In the genomic region with DNA sequence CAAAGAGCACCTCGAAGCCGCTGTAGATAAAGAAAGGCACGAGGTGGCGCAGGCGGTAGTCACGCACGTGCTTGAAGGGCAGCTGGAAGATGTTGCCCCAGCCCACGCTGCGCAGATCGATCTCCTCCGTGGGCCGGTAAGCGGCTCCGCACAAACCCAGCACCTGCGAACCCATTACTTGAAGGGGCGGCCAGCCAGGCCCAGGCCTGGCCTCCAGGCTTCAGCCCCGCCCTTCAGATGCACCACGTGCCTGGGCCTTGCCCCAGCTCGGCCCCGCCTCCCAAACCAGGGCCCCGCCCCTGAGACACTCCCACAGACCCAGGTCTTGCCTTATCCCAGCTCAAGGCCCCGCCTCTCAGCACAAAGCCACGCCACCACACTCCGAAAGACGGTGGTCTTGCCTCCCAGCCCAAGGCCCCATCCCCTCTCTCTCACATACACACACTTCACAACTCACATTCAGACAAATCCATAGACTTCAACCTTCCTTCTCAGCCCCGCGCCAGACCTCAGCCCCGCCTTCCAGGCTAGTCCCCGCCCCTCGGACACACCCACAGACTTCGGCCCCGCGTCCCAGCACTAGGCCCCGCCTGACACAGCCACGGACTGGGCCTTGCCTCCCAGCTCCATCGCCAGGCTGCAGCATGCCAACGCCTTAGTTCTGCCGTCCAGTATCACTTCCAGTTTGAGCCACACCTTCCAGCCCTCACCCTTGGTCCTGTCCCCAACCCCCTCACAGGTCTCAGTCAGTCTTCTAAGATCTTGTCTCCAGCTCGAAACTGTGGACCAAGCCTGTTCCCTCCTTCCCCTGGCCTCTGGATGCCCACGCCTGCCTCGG, we compare ENCODE assay signal across 1 cellular context.
TF ChIP-seq lines count a peak whose summit lies in the region.

No MANE protein-coding gene starts in this region.

TF ChIP-seq in HepG2, 621 proteins besides CTCF, POLR2A, EP300 and RAD21:
- TF ChIP-seq, protein P1, sequence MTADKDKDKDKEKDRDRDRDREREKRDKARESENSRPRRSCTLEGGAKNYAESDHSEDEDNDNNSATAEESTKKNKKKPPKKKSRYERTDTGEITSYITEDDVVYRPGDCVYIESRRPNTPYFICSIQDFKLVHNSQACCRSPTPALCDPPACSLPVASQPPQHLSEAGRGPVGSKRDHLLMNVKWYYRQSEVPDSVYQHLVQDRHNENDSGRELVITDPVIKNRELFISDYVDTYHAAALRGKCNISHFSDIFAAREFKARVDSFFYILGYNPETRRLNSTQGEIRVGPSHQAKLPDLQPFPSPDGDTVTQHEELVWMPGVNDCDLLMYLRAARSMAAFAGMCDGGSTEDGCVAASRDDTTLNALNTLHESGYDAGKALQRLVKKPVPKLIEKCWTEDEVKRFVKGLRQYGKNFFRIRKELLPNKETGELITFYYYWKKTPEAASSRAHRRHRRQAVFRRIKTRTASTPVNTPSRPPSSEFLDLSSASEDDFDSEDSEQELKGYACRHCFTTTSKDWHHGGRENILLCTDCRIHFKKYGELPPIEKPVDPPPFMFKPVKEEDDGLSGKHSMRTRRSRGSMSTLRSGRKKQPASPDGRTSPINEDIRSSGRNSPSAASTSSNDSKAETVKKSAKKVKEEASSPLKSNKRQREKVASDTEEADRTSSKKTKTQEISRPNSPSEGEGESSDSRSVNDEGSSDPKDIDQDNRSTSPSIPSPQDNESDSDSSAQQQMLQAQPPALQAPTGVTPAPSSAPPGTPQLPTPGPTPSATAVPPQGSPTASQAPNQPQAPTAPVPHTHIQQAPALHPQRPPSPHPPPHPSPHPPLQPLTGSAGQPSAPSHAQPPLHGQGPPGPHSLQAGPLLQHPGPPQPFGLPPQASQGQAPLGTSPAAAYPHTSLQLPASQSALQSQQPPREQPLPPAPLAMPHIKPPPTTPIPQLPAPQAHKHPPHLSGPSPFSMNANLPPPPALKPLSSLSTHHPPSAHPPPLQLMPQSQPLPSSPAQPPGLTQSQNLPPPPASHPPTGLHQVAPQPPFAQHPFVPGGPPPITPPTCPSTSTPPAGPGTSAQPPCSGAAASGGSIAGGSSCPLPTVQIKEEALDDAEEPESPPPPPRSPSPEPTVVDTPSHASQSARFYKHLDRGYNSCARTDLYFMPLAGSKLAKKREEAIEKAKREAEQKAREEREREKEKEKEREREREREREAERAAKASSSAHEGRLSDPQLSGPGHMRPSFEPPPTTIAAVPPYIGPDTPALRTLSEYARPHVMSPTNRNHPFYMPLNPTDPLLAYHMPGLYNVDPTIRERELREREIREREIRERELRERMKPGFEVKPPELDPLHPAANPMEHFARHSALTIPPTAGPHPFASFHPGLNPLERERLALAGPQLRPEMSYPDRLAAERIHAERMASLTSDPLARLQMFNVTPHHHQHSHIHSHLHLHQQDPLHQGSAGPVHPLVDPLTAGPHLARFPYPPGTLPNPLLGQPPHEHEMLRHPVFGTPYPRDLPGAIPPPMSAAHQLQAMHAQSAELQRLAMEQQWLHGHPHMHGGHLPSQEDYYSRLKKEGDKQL (CRISPR knock-in tag; IDR thresholded peaks at IDR 0.05; ENCODE audit: low read depth): no peak
- TF ChIP-seq ZNF747 (CRISPR knock-in tag; IDR thresholded peaks at IDR 0.05; ENCODE audit: borderline replicate concordance) (no peak), AGO2 (optimal IDR thresholded peaks at IDR 0.05; ENCODE audit: low read depth, low read length) (peak; percentile 23), HIVEP1 (CRISPR knock-in tag; IDR thresholded peaks at IDR 0.05) (no peak), FOXC1 (CRISPR knock-in tag; IDR thresholded peaks at IDR 0.05; ENCODE audit: borderline replicate concordance) (no peak), RBFOX2 (IDR thresholded peaks at IDR 0.05; ENCODE audit: low read depth, low read length) (0 out of 2 replicates have a peak, but pooled peaks have one; percentile 11), SALL2 (CRISPR knock-in tag; IDR thresholded peaks at IDR 0.05) (no peak), DPF2 (CRISPR knock-in tag; IDR thresholded peaks at IDR 0.05; ENCODE audit: borderline replicate concordance, low read depth) (no peak), NR2F2 (IDR thresholded peaks at IDR 0.05; ENCODE audit: borderline replicate concordance, low read depth) (no peak), TARDBP (CRISPR knock-in tag; IDR thresholded peaks at IDR 0.05) (no peak), HNRNPK (IDR thresholded peaks at IDR 0.05; ENCODE audit: low read depth, low read length, poor library complexity, severe bottlenecking) (peak; percentile 9), ZNF564 (CRISPR knock-in tag; IDR thresholded peaks at IDR 0.05) (no peak), ZNF121 (CRISPR knock-in tag; IDR thresholded peaks at IDR 0.05) (no peak), EZH2 (conservative IDR thresholded peaks at IDR 0.05; ENCODE audit: low read depth, low read length) (no peak)
- TF ChIP-seq, protein P2, sequence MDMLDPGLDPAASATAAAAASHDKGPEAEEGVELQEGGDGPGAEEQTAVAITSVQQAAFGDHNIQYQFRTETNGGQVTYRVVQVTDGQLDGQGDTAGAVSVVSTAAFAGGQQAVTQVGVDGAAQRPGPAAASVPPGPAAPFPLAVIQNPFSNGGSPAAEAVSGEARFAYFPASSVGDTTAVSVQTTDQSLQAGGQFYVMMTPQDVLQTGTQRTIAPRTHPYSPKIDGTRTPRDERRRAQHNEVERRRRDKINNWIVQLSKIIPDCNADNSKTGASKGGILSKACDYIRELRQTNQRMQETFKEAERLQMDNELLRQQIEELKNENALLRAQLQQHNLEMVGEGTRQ (IDR thresholded peaks at IDR 0.05; ENCODE audit: low read depth, low read length): 0 out of 2 replicates have a peak, but pooled peaks have one; percentile 19
- TF ChIP-seq, protein P2 (CRISPR knock-in tag; IDR thresholded peaks at IDR 0.05; ENCODE audit: borderline replicate concordance): no peak; the same call in 1 of the 2 replicates
